ENCODE assay signal across 8 cellular contexts in genomic region chr2:161384864-161385263, GRCh38. TPM values are rescaled to one million over a fixed set of nuclear protein-coding genes. Genes with fewer than 3 reads are reported as not detected.
A peak's percentile ranks its signal among the peaks of the same experiment; 100 is the strongest.
DNase-seq lines count a peak whose midpoint lies in the region; ATAC-seq lines count a peak whose summit lies in the region.

No MANE protein-coding gene starts in this region.

- H3K4me1 ChIP-seq in aorta (ENCODE audit: control insufficient read depth in 1 of 2, insufficient read depth in 2 of 2, low read length in 2 of 2): no peaks in the 10 kb centered on the region

- H3K9me3 ChIP-seq in MG63: no peaks in the 10 kb centered on the region
- H3K9me3 ChIP-seq in aorta (ENCODE audit: control insufficient read depth, low read length): no peaks in the 10 kb centered on the region

- DNase-seq in activated T-helper 1 cell treated with anti-CD3 and anti-CD28 coated beads, Interleukin-12 subunit alpha, Interleukin-12 subunit beta, Interleukin-2, Interleukin-4 antibody, amounts not matched to agents 30 ng/mL and 10 ng/mL and 1 ng/mL, durations not matched to agents 14 hours and 24 hours and 36 hours (ENCODE audit: low spot score): peak; percentile 36
- DNase-seq in activated gamma-delta T cell (lab: John Stamatoyannopoulos, UW) (no peak), MG63 (no peak), aorta (no peak)
- DNase-seq in stimulated activated CD4-positive, alpha-beta T cell treated with anti-CD3 and anti-CD28 coated beads, Interleukin-1b, Interleukin-23, amount 100 ng/mL, for 48 hours: no peak

- no peak overlapping the region for H3K27ac Mint-ChIP-seq in activated T-helper 1 cell treated with anti-CD3 and anti-CD28 coated beads, Interleukin-12 subunit alpha, Interleukin-12 subunit beta, Interleukin-2, Interleukin-4 antibody, amounts not matched to agents 30 ng/mL and 10 ng/mL and 1 ng/mL, durations not matched to agents 14 hours and 24 hours and 36 hours

- H3K4me1 Mint-ChIP-seq in activated T-helper 1 cell treated with anti-CD3 and anti-CD28 coated beads, Interleukin-12 subunit alpha, Interleukin-12 subunit beta, Interleukin-2, Interleukin-4 antibody, amounts not matched to agents 30 ng/mL and 10 ng/mL and 1 ng/mL, durations not matched to agents 14 hours and 24 hours and 36 hours (ENCODE audit: low read depth): peaks cover 27% of the 10 kb centered on the region

- H3K27me3 Mint-ChIP-seq in activated T-helper 1 cell treated with anti-CD3 and anti-CD28 coated beads, Interleukin-12 subunit alpha, Interleukin-12 subunit beta, Interleukin-2, Interleukin-4 antibody, amounts not matched to agents 30 ng/mL and 10 ng/mL and 1 ng/mL, durations not matched to agents 14 hours and 24 hours and 36 hours (ENCODE audit: insufficient read depth): no peaks in the 10 kb centered on the region

- H3K4me3 ChIP-seq in MG63 (no peak overlapping the region), aorta (ENCODE audit: low read length in 2 of 2) (no peak overlapping the region)

- peaks cover 18% of the 10 kb centered on the region for H3K36me3 Mint-ChIP-seq in activated T-helper 1 cell treated with anti-CD3 and anti-CD28 coated beads, Interleukin-12 subunit alpha, Interleukin-12 subunit beta, Interleukin-2, Interleukin-4 antibody, amounts not matched to agents 30 ng/mL and 10 ng/mL and 1 ng/mL, durations not matched to agents 14 hours and 24 hours and 36 hours (ENCODE audit: low read depth)

- ATAC-seq in GM18858 (IDR thresholded peaks at IDR 0.05; ENCODE audit: unreplicated experiment) (peak; percentile 66), GM21381 (IDR thresholded peaks at IDR 0.05; ENCODE audit: unreplicated experiment) (peak; percentile 70), HG03108 (IDR thresholded peaks at IDR 0.05; ENCODE audit: unreplicated experiment) (peak; percentile 72), aorta (ENCODE audit: low FRiP score) (no peak)

- peaks cover 10% of the 10 kb centered on the region for H3K36me3 ChIP-seq in MG63
- no peaks in the 10 kb centered on the region for H3K36me3 ChIP-seq in aorta (ENCODE audit: control insufficient read depth in 1 of 2, insufficient read depth in 2 of 2, low read length in 1 of 2)

- no peaks in the 10 kb centered on the region for H3K9me3 Mint-ChIP-seq in activated T-helper 1 cell treated with anti-CD3 and anti-CD28 coated beads, Interleukin-12 subunit alpha, Interleukin-12 subunit beta, Interleukin-2, Interleukin-4 antibody, amounts not matched to agents 30 ng/mL and 10 ng/mL and 1 ng/mL, durations not matched to agents 14 hours and 24 hours and 36 hours

- intact Hi-C loops in activated T-helper 1 cell treated with anti-CD3 and anti-CD28 coated beads, Interleukin-12 subunit alpha, Interleukin-12 subunit beta, Interleukin-2, Interleukin-4 antibody, amounts not matched to agents 30 ng/mL and 10 ng/mL and 1 ng/mL, durations not matched to agents 14 hours and 24 hours and 36 hours (cut with micrococcal nuclease): loop anchor here (2.0 kb wide), 2 partner anchors 28 to 76 kb away; partner anchors contain the start of gene PSMD14
- intact Hi-C loops in aorta (cut with DNase I): no loop called here

- H3K27me3 ChIP-seq in MG63: no peaks in the 10 kb centered on the region
- H3K27me3 ChIP-seq in aorta (ENCODE audit: control insufficient read depth in 1 of 2, insufficient read depth in 2 of 2, low read length in 1 of 2): no peaks in the 10 kb centered on the region

- H3K4me3 Mint-ChIP-seq in activated T-helper 1 cell treated with anti-CD3 and anti-CD28 coated beads, Interleukin-12 subunit alpha, Interleukin-12 subunit beta, Interleukin-2, Interleukin-4 antibody, amounts not matched to agents 30 ng/mL and 10 ng/mL and 1 ng/mL, durations not matched to agents 14 hours and 24 hours and 36 hours: no peak overlapping the region

- no peak overlapping the region for H3K27ac ChIP-seq in aorta (ENCODE audit: low read depth in 1 of 2, low read length in 2 of 2)

RNA-seq across cellular contexts. Expression of gene TBR1, which starts 31.2 kb away (rescaled TPM):
- 0.05 TPM in 1 of 2 replicates, not detected in the other for total RNA-seq in activated T-helper 1 cell treated with anti-CD3 and anti-CD28 coated beads, Interleukin-12 subunit alpha, Interleukin-12 subunit beta, Interleukin-2, Interleukin-4 antibody, amounts not matched to agents 30 ng/mL and 10 ng/mL and 1 ng/mL, durations not matched to agents 14 hours and 24 hours and 36 hours
- total RNA-seq in MG63 (2014; rRNA removed; shearing (Covaris generic); ENCODE audit: low replicate concordance): not detected in 2 replicates
- not detected for total RNA-seq in aorta
- not detected for polyA plus RNA-seq in aorta
